Comparison of ENCODE assay signal across 1 cellular context in genomic region chr17:43906951-43907424, GRCh38.
A peak's percentile ranks its signal among the peaks of the same experiment; 100 is the strongest.
TF ChIP-seq lines count a peak whose summit lies in the region.

No MANE protein-coding gene starts in this region.

TF ChIP-seq in HEK293, 187 proteins besides CTCF, POLR2A, EP300 and RAD21 (continued from another document):
- TF ChIP-seq, protein P1, sequence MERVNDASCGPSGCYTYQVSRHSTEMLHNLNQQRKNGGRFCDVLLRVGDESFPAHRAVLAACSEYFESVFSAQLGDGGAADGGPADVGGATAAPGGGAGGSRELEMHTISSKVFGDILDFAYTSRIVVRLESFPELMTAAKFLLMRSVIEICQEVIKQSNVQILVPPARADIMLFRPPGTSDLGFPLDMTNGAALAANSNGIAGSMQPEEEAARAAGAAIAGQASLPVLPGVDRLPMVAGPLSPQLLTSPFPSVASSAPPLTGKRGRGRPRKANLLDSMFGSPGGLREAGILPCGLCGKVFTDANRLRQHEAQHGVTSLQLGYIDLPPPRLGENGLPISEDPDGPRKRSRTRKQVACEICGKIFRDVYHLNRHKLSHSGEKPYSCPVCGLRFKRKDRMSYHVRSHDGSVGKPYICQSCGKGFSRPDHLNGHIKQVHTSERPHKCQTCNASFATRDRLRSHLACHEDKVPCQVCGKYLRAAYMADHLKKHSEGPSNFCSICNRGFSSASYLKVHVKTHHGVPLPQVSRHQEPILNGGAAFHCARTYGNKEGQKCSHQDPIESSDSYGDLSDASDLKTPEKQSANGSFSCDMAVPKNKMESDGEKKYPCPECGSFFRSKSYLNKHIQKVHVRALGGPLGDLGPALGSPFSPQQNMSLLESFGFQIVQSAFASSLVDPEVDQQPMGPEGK (tag by site-specific recombination; IDR thresholded peaks at IDR 0.05): peak; percentile 93
- TF ChIP-seq ZNF830 (tag by site-specific recombination; IDR thresholded peaks at IDR 0.05; ENCODE audit: low read depth): no peak
- TF ChIP-seq, protein P2, sequence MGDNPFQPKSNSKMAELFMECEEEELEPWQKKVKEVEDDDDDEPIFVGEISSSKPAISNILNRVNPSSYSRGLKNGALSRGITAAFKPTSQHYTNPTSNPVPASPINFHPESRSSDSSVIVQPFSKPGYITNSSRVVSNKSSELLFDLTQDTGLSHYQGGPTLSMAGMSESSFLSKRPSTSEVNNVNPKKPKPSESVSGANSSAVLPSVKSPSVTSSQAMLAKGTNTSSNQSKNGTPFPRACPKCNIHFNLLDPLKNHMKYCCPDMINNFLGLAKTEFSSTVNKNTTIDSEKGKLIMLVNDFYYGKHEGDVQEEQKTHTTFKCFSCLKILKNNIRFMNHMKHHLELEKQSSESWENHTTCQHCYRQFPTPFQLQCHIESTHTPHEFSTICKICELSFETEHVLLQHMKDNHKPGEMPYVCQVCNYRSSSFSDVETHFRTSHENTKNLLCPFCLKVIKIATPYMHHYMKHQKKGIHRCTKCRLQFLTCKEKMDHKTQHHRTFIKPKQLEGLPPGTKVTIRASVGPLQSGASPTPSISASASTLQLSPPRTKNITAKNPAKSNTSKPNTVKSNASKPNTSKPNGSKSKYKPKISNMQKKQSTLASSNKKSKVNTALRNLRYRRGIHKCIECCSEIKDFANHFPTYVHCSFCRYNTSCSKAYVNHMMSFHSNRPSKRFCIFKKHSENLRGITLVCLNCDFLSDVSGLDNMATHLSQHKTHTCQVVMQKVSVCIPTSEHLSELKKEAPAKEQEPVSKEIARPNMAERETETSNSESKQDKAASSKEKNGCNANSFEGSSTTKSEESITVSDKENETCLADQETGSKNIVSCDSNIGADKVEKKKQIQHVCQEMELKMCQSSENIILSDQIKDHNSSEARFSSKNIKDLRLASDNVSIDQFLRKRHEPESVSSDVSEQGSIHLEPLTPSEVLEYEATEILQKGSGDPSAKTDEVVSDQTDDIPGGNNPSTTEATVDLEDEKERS (tag by site-specific recombination; IDR thresholded peaks at IDR 0.05): no peak
- no peak for TF ChIP-seq ZSCAN16 (tag by site-specific recombination; IDR thresholded peaks at IDR 0.05)
- 0 out of 2 replicates have a peak, but pooled peaks have one; percentile 2 for TF ChIP-seq ZNF324 (tag by site-specific recombination; IDR thresholded peaks at IDR 0.05)
- no peak for TF ChIP-seq GLI2 (tag by site-specific recombination; IDR thresholded peaks at IDR 0.05; ENCODE audit: borderline replicate concordance, low read depth)
- TF ChIP-seq ZNF398 (tag by site-specific recombination; IDR thresholded peaks at IDR 0.05): peak; percentile 50
- TF ChIP-seq ZNF335 (tag by site-specific recombination; conservative IDR thresholded peaks at IDR 0.05): peak; percentile 94
- TF ChIP-seq, protein P3, sequence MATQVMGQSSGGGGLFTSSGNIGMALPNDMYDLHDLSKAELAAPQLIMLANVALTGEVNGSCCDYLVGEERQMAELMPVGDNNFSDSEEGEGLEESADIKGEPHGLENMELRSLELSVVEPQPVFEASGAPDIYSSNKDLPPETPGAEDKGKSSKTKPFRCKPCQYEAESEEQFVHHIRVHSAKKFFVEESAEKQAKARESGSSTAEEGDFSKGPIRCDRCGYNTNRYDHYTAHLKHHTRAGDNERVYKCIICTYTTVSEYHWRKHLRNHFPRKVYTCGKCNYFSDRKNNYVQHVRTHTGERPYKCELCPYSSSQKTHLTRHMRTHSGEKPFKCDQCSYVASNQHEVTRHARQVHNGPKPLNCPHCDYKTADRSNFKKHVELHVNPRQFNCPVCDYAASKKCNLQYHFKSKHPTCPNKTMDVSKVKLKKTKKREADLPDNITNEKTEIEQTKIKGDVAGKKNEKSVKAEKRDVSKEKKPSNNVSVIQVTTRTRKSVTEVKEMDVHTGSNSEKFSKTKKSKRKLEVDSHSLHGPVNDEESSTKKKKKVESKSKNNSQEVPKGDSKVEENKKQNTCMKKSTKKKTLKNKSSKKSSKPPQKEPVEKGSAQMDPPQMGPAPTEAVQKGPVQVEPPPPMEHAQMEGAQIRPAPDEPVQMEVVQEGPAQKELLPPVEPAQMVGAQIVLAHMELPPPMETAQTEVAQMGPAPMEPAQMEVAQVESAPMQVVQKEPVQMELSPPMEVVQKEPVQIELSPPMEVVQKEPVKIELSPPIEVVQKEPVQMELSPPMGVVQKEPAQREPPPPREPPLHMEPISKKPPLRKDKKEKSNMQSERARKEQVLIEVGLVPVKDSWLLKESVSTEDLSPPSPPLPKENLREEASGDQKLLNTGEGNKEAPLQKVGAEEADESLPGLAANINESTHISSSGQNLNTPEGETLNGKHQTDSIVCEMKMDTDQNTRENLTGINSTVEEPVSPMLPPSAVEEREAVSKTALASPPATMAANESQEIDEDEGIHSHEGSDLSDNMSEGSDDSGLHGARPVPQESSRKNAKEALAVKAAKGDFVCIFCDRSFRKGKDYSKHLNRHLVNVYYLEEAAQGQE (tag by site-specific recombination; IDR thresholded peaks at IDR 0.05): no peak
- 0 out of 2 replicates have a peak, but pooled peaks have one; percentile 15 for TF ChIP-seq GFI1B (tag by site-specific recombination; IDR thresholded peaks at IDR 0.05)
